29 cellular contexts compared by ENCODE assay signal in genomic region chr4:26721685-26722084, GRCh38.
"Had no signal": no experiment of that assay in that cellular context is flagged by ENCODE, and none has a peak within 500 bp of the region (broad histone marks: within the 10 kb centered on the region; RNA-seq: fewer than 3 reads in every experiment).

No MANE protein-coding gene starts in this region.

- H3K4me3 ChIP-seq: colonic mucosa, coronary artery, dorsolateral prefrontal cortex, esophagus muscularis mucosa, esophagus squamous epithelium, gastrocnemius medialis, gastroesophageal sphincter, heart left ventricle, heart right ventricle, hepatocyte had no signal

- FAIRE-seq: endometrium, endothelial cell of umbilical vein, frontal cortex had no signal

- H3K27ac Mint-ChIP-seq: dendritic cell treated with granulocyte-macrophage colony-stimulating factor and Interleukin-4, amounts not matched to agents 40 ng/mL and 50 ng/mL, for 4 days; endodermal cell had no signal

- ATAC-seq: effector memory CD8-positive, alpha-beta T cell; esophagus mucosa; foreskin keratinocyte; gastrocnemius medialis; gastroesophageal sphincter; heart left ventricle; heart right ventricle had no signal

- H3K4me1 ChIP-seq: colonic mucosa, esophagus muscularis mucosa, esophagus squamous epithelium, gastroesophageal sphincter had no signal

- H3K4me3 Mint-ChIP-seq: dendritic cell treated with granulocyte-macrophage colony-stimulating factor and Interleukin-4, amounts not matched to agents 40 ng/mL and 50 ng/mL, for 4 days; effector memory CD8-positive, alpha-beta T cell; endodermal cell had no signal

- H3K27me3 ChIP-seq: colonic mucosa, dorsolateral prefrontal cortex, esophagus muscularis mucosa, esophagus squamous epithelium, foreskin keratinocyte, gastrocnemius medialis, gastroesophageal sphincter, heart left ventricle, heart right ventricle, hepatocyte had no signal

- H3K9me3 ChIP-seq: colonic mucosa, esophagus muscularis mucosa, esophagus squamous epithelium, gastrocnemius medialis, gastroesophageal sphincter, heart left ventricle, heart right ventricle had no signal

- H3K36me3 ChIP-seq: colonic mucosa, gastrocnemius medialis had no signal

- H3K9me3 Mint-ChIP-seq: dendritic cell treated with granulocyte-macrophage colony-stimulating factor and Interleukin-4, amounts not matched to agents 40 ng/mL and 50 ng/mL, for 4 days; effector memory CD8-positive, alpha-beta T cell; endodermal cell had no signal

- H3K27me3 Mint-ChIP-seq: dendritic cell treated with granulocyte-macrophage colony-stimulating factor and Interleukin-4, amounts not matched to agents 40 ng/mL and 50 ng/mL, for 4 days; effector memory CD8-positive, alpha-beta T cell had no signal

- DNase-seq: colonic mucosa; cortex of kidney; dermis blood vessel endothelial cell; dorsolateral prefrontal cortex; effector CD4-positive, alpha-beta T cell; effector CD8-positive, alpha-beta T cell; effector memory CD4-positive, alpha-beta T cell; effector memory CD8-positive, alpha-beta T cell; endodermal cell; erythroblast; esophagus squamous epithelium; foreskin fibroblast; foreskin keratinocyte; foreskin melanocyte; gastrocnemius medialis; glutamatergic neuron; head of caudate nucleus; heart left ventricle; heart right ventricle had no signal

- H3K27ac ChIP-seq: colonic mucosa, coronary artery, dorsolateral prefrontal cortex, epithelial cell of prostate, esophagus muscularis mucosa, esophagus squamous epithelium, foreskin keratinocyte, gastrocnemius medialis, gastroesophageal sphincter, heart left ventricle, heart right ventricle, hepatocyte had no signal
